ENCODE assay signal across 21 cellular contexts in the genomic region with DNA sequence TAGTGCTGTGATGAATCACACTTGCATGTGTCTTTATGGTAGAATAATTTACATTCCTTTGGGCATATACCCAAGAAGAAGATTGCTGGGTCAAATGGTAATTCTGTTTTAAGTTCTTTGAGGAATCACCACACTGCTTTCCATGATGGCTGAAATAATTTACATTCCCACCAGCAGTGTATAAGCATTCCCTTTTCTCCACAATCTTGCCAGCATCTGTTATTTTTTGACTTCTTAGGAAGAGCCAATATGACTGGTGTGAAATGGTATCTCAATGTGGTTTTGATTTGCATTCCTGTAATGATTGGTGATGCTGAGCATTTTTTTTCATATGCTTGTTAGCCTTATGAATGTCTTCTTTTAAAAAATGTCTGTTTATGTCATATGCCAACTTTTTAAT.
"Had no signal": no experiment of that assay in that cellular context is flagged by ENCODE, and none has a peak within 500 bp of the region (broad histone marks: within the 10 kb centered on the region; RNA-seq: fewer than 3 reads in every experiment).

No MANE protein-coding gene starts in this region.

- H3K4me1 ChIP-seq: esophagus squamous epithelium, lower lobe of right lung had no signal

- H3K27ac ChIP-seq: esophagus squamous epithelium, lower lobe of right lung had no signal

- DNase-seq: activated CD4-positive, alpha-beta memory T cell treated with anti-CD3 and anti-CD28 coated beads for 36 hours; activated CD4-positive, alpha-beta T cell treated with anti-CD3 and anti-CD28 coated beads for 36 hours; activated CD8-positive, alpha-beta memory T cell treated with anti-CD3 and anti-CD28 coated beads, Interleukin-2, amount 10 ng/mL, durations not matched to agents 7 days and 5 days; activated naive CD4-positive, alpha-beta T cell treated with anti-CD3 and anti-CD28 coated beads for 36 hours; activated naive CD8-positive, alpha-beta T cell treated with anti-CD3 and anti-CD28 coated beads, Interleukin-2, amount 50 U/mL, for 24 hours; activated T-cell treated with anti-CD3 and anti-CD28 coated beads, Interleukin-2, amount 50 U/mL, for 1 hour; cortex of kidney; effector CD8-positive, alpha-beta T cell; esophagus squamous epithelium; foreskin melanocyte; head of caudate nucleus; lower lobe of right lung; stimulated activated CD4-positive, alpha-beta T cell treated with anti-CD3 and anti-CD28 coated beads, Interleukin-2, amount 100 ng/mL, for 48 hours; T-helper 2 cell had no signal

- H3K36me3 ChIP-seq: esophagus squamous epithelium, lower lobe of right lung had no signal

- H3K9me3 Mint-ChIP-seq: activated naive CD8-positive, alpha-beta T cell treated with anti-CD3 and anti-CD28 coated beads, Interleukin-2, amount 50 U/mL, for 24 hours; activated T-helper 2 cell treated with anti-CD3 and anti-CD28 coated beads, Interferon-gamma antibody, Interleukin-2, Interleukin-4, amounts not matched to agents 10 μg/mL and 5 μg/mL and 100 μg/mL, durations not matched to agents 14 hours and 24 hours and 36 hours; central memory CD8-positive, alpha-beta T cell had no signal

- FAIRE-seq: endothelial cell of umbilical vein had no signal

- H3K27ac Mint-ChIP-seq: activated CD4-positive, alpha-beta memory T cell treated with anti-CD3 and anti-CD28 coated beads for 36 hours; activated CD4-positive, alpha-beta T cell treated with anti-CD3 and anti-CD28 coated beads for 36 hours; activated CD8-positive, alpha-beta memory T cell treated with anti-CD3 and anti-CD28 coated beads, Interleukin-2, amount 10 ng/mL, durations not matched to agents 7 days and 5 days; activated naive CD4-positive, alpha-beta T cell treated with anti-CD3 and anti-CD28 coated beads for 36 hours; activated naive CD8-positive, alpha-beta T cell treated with anti-CD3 and anti-CD28 coated beads, Interleukin-2, amount 50 U/mL, for 24 hours; activated T-helper 2 cell treated with anti-CD3 and anti-CD28 coated beads, Interferon-gamma antibody, Interleukin-2, Interleukin-4, amounts not matched to agents 10 μg/mL and 5 μg/mL and 100 μg/mL, durations not matched to agents 14 hours and 24 hours and 36 hours; brain; mesothelial cell of epicardium; stimulated activated memory B cell treated with anti-CD40 and anti-IgM and Interleukin-4, amounts not matched to agents 10 μg/mL and 1 μg/mL and 100 μg/mL, for 72 hours had no signal

- H3K36me3 Mint-ChIP-seq: activated CD4-positive, alpha-beta memory T cell treated with anti-CD3 and anti-CD28 coated beads for 36 hours; activated CD8-positive, alpha-beta memory T cell treated with anti-CD3 and anti-CD28 coated beads, Interleukin-2, amount 10 ng/mL, durations not matched to agents 7 days and 5 days; brain; stimulated activated memory B cell treated with anti-CD40 and anti-IgM and Interleukin-4, amounts not matched to agents 10 μg/mL and 1 μg/mL and 100 μg/mL, for 72 hours had no signal

- H3K4me3 Mint-ChIP-seq: activated CD4-positive, alpha-beta memory T cell treated with anti-CD3 and anti-CD28 coated beads for 36 hours; activated CD4-positive, alpha-beta T cell treated with anti-CD3 and anti-CD28 coated beads for 36 hours; activated CD8-positive, alpha-beta memory T cell treated with anti-CD3 and anti-CD28 coated beads, Interleukin-2, amount 10 ng/mL, durations not matched to agents 7 days and 5 days; activated naive CD4-positive, alpha-beta T cell treated with anti-CD3 and anti-CD28 coated beads for 36 hours; activated naive CD8-positive, alpha-beta T cell treated with anti-CD3 and anti-CD28 coated beads, Interleukin-2, amount 50 U/mL, for 24 hours; brain; central memory CD8-positive, alpha-beta T cell; mesothelial cell of epicardium; neural crest cell; stimulated activated memory B cell treated with anti-CD40 and anti-IgM and Interleukin-4, amounts not matched to agents 10 μg/mL and 1 μg/mL and 100 μg/mL, for 72 hours had no signal

- H3K4me1 Mint-ChIP-seq: activated CD4-positive, alpha-beta T cell treated with anti-CD3 and anti-CD28 coated beads for 36 hours; activated CD8-positive, alpha-beta memory T cell treated with anti-CD3 and anti-CD28 coated beads, Interleukin-2, amount 10 ng/mL, durations not matched to agents 7 days and 5 days; activated naive CD8-positive, alpha-beta T cell treated with anti-CD3 and anti-CD28 coated beads, Interleukin-2, amount 50 U/mL, for 24 hours; brain; central memory CD8-positive, alpha-beta T cell; mesothelial cell of epicardium; neural crest cell; stimulated activated memory B cell treated with anti-CD40 and anti-IgM and Interleukin-4, amounts not matched to agents 10 μg/mL and 1 μg/mL and 100 μg/mL, for 72 hours had no signal

- H3K27me3 Mint-ChIP-seq: activated CD4-positive, alpha-beta memory T cell treated with anti-CD3 and anti-CD28 coated beads for 36 hours; activated CD4-positive, alpha-beta T cell treated with anti-CD3 and anti-CD28 coated beads for 36 hours; activated CD8-positive, alpha-beta memory T cell treated with anti-CD3 and anti-CD28 coated beads, Interleukin-2, amount 10 ng/mL, durations not matched to agents 7 days and 5 days; activated naive CD8-positive, alpha-beta T cell treated with anti-CD3 and anti-CD28 coated beads, Interleukin-2, amount 50 U/mL, for 24 hours; brain; central memory CD8-positive, alpha-beta T cell; stimulated activated memory B cell treated with anti-CD40 and anti-IgM and Interleukin-4, amounts not matched to agents 10 μg/mL and 1 μg/mL and 100 μg/mL, for 72 hours had no signal

- H3K4me3 ChIP-seq: esophagus squamous epithelium, lower lobe of right lung had no signal

- H3K9me3 ChIP-seq: esophagus squamous epithelium, lower lobe of right lung had no signal

- H3K27me3 ChIP-seq: esophagus squamous epithelium had no signal
